29 cellular contexts compared by ENCODE assay signal in the genomic region with DNA sequence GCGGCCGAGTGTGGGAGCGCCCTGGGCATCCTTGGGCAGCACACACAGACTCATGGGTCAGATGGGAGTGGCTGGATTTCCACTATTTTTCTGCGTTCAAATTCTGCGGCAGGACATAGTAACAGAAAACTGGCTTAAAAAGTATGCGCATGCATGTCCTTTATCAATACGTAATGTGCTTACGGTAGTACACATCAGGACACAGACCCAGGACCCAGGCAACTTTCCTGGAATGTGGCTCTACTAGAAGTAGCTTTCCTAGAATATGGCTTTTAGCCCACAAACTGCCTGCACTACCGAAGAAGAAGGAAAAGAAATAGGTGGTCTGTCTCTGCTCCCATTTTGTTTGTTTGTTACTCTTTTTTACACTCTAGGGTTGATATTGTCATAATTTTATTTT.
"Had no signal": no experiment of that assay in that cellular context is flagged by ENCODE, and none has a peak within 500 bp of the region (broad histone marks: within the 10 kb centered on the region; RNA-seq: fewer than 3 reads in every experiment).

No MANE protein-coding gene starts in this region.

- H3K4me3 ChIP-seq: neural progenitor cell, ovary, psoas muscle, skin epidermis, smooth muscle cell, spleen, suprapubic skin, testis, tibial artery, transverse colon, upper lobe of left lung, vagina had no signal

- H3K4me2 ChIP-seq: neural progenitor cell, smooth muscle cell had no signal

- H3K79me2 ChIP-seq: parathyroid adenoma had no signal

- H2AFZ ChIP-seq: neural progenitor cell, parathyroid adenoma had no signal

- H3K36me3 ChIP-seq: neural progenitor cell, ovary, spleen, suprapubic skin, tibial artery, transverse colon, upper lobe of left lung, vagina had no signal

- DNase-seq: natural killer cell; occipital lobe; ovary; posterior cingulate gyrus; psoas muscle; right cardiac atrium; spleen; stimulated activated CD4-positive, alpha-beta T cell treated with anti-CD3 and anti-CD28 coated beads, Interleukin-12 subunit alpha, Interleukin-12 subunit beta, amount 100 ng/mL, for 4 hours; stimulated activated CD4-positive, alpha-beta T cell treated with anti-CD3 and anti-CD28 coated beads, Interleukin-1b, Interleukin-23, amount 100 ng/mL, for 48 hours; stimulated activated CD4-positive, alpha-beta T cell treated with anti-CD3 and anti-CD28 coated beads, Interleukin-4, amount 100 ng/mL, for 1 hour; stimulated activated CD4-positive, alpha-beta T cell treated with anti-CD3 and anti-CD28 coated beads, Interleukin-4, amount 100 ng/mL, for 4 hours; stimulated activated CD8-positive, alpha-beta memory T cell treated with anti-CD3 and anti-CD28 coated beads, Interleukin-4, amount 100 ng/mL, for 48 hours; stimulated activated naive CD4-positive, alpha-beta T cell; stimulated activated naive CD8-positive, alpha-beta T cell treated with anti-CD3 and anti-CD28 coated beads, Interleukin-15, amount 100 ng/mL, for 72 hours; stimulated activated naive CD8-positive, alpha-beta T cell treated with anti-CD3 and anti-CD28 coated beads, Interleukin-15, Interleukin-2, amounts not matched to agents 100 U/mL and 50 U/mL, for 24 hours; substantia nigra; testis; tibial artery; transverse colon had no signal

- H3K4me1 ChIP-seq: parathyroid adenoma, psoas muscle, spleen, suprapubic skin, testis, tibial artery, vagina had no signal

- H3K27ac ChIP-seq: neural progenitor cell, ovary, parathyroid adenoma, psoas muscle, skin epidermis, spleen, suprapubic skin, testis, tibial artery, transverse colon, upper lobe of left lung, vagina had no signal

- H3K9ac ChIP-seq: neural progenitor cell, parathyroid adenoma had no signal

- FAIRE-seq: urothelium cell line had no signal

- H3K27me3 ChIP-seq: neural progenitor cell, ovary, spleen, suprapubic skin, testis, tibial artery, transverse colon, upper lobe of left lung, vagina had no signal

- ATAC-seq: natural killer cell; psoas muscle; right cardiac atrium; sciatic nerve; stimulated activated memory B cell treated with anti-CD40 and anti-IgM and Interleukin-4, amounts not matched to agents 10 μg/mL and 1 μg/mL and 100 μg/mL, for 72 hours; stimulated activated naive CD8-positive, alpha-beta T cell treated with anti-CD3 and anti-CD28 coated beads, Interleukin-15, amount 100 ng/mL, for 72 hours; stimulated activated naive CD8-positive, alpha-beta T cell treated with anti-CD3 and anti-CD28 coated beads, Interleukin-15, Interleukin-2, amounts not matched to agents 100 U/mL and 50 U/mL, for 24 hours had no signal

- H3K9me3 ChIP-seq: ovary, psoas muscle, spleen, suprapubic skin, testis, tibial artery, transverse colon, upper lobe of left lung, vagina had no signal
